In genomic region chr5:125683669-125684068, GRCh38 we compare ENCODE assay signal across 21 cellular contexts.
A peak's percentile ranks its signal among the peaks of the same experiment; 100 is the strongest.
DNase-seq lines count a peak whose midpoint lies in the region; ATAC-seq and TF ChIP-seq lines count a peak whose summit lies in the region.
"Had no signal": no experiment of that assay in that cellular context is flagged by ENCODE, and none has a peak within 500 bp of the region (broad histone marks: within the 10 kb centered on the region; RNA-seq: fewer than 3 reads in every experiment).

No MANE protein-coding gene starts in this region.

- no peak overlapping the region for H2AK5ac ChIP-seq in neuronal stem cell (ENCODE audit: low read depth, low read length)

- H2BK12ac ChIP-seq in neuronal stem cell (ENCODE audit: low read length): no peak overlapping the region

- no peak for TF ChIP-seq CTCF in DND-41 (IDR thresholded peaks at IDR 0.05; ENCODE audit: borderline replicate concordance, extremely low read depth, low read length, poor library complexity, severe bottlenecking)

- H3K4me3 ChIP-seq in DND-41 (ENCODE audit: low read depth in 1 of 2, low read length in 2 of 2) (no peak overlapping the region), adipocyte (ENCODE audit: low read length) (no peak overlapping the region), neuronal stem cell (ENCODE audit: low read length in 2 of 2) (no peak overlapping the region)
- H3K4me3 ChIP-seq: SK-N-MC had no signal

- 0 out of 2 replicates have a peak overlapping the region, but pooled peaks have one; percentile 6 for H2AFZ ChIP-seq in DND-41 (ENCODE audit: low read depth, low read length)
- peak overlapping the region; percentile 17 for H2AFZ ChIP-seq in neuronal stem cell (ENCODE audit: low read length)

- no peaks in the 10 kb centered on the region for H4K20me1 ChIP-seq in DND-41 (ENCODE audit: insufficient read depth, low read length)

- no peak overlapping the region for H2BK120ac ChIP-seq in neuronal stem cell (ENCODE audit: low read depth, low read length)

- no peak overlapping the region for H2BK5ac ChIP-seq in neuronal stem cell (ENCODE audit: low read length)

- H3K27ac ChIP-seq in DND-41 (ENCODE audit: low read length) (no peak overlapping the region), neuronal stem cell (replicated peaks; ENCODE audit: low read length) (no peak overlapping the region)
- H3K27ac ChIP-seq: HL-60, SK-N-MC had no signal

- H3K9me3 ChIP-seq in DND-41 (ENCODE audit: insufficient read depth, low read length, severe bottlenecking) (no peaks in the 10 kb centered on the region), adipocyte (ENCODE audit: control insufficient read depth, low read length) (no peaks in the 10 kb centered on the region), neuronal stem cell (replicated peaks in 1 of 2; ENCODE audit: control insufficient read depth in 2 of 2, insufficient read depth in 1 of 2, low read depth in 1 of 2, low read length in 2 of 2) (peaks cover 0 to 7% of the 10 kb centered on the region in 2 donors)

- no peak for ATAC-seq in DND-41 (ENCODE audit: insufficient read depth, low read depth)
- ATAC-seq in HG02840 (IDR thresholded peaks at IDR 0.05; ENCODE audit: low FRiP score, unreplicated experiment): no peak
- ATAC-seq in GM18870 (IDR thresholded peaks at IDR 0.05; ENCODE audit: unreplicated experiment): no peak
- ATAC-seq: HepG2 had no signal

- H3K4me1 ChIP-seq in DND-41 (ENCODE audit: insufficient read depth, low read length): no peaks in the 10 kb centered on the region
- H3K4me1 ChIP-seq in adipocyte (ENCODE audit: control insufficient read depth, insufficient read depth, low read length): no peaks in the 10 kb centered on the region
- H3K4me1 ChIP-seq in neuronal stem cell (ENCODE audit: control insufficient read depth in 2 of 2, insufficient read depth in 1 of 2, low read depth in 1 of 2, low read length in 2 of 2): peaks cover 2 to 4% of the 10 kb centered on the region in 2 donors

- no peaks in the 10 kb centered on the region for H3K79me1 ChIP-seq in neuronal stem cell (ENCODE audit: low read depth, low read length)

- H4K8ac ChIP-seq in neuronal stem cell (ENCODE audit: low read depth, low read length): no peak overlapping the region

- no peak overlapping the region for H3K4me2 ChIP-seq in DND-41 (ENCODE audit: insufficient read depth, low read length)
- H3K4me2 ChIP-seq in neuronal stem cell (ENCODE audit: insufficient read depth, low read length, poor library complexity, severe bottlenecking): no peak overlapping the region

- H3K79me2 ChIP-seq in DND-41 (ENCODE audit: insufficient read depth, low read length): no peaks in the 10 kb centered on the region

- DNase-seq in DND-41 (no peak), adipocyte (ENCODE audit: low read depth) (peak; percentile 24), kidney glomerular epithelial cell (lab: John Stamatoyannopoulos, UW) (peak; percentile 38), neuronal stem cell (ENCODE audit: low spot score) (no peak), iPS-NIHi11 (ENCODE audit: low spot score) (no peak), NCI-H146 (lab: John Stamatoyannopoulos, UW) (no peak)
- DNase-seq: EL, GF-D8, H7, HFFc6, KBM-7, NCI-H1092, NCI-H2081, NCI-H2171 treated with DMSO at 0.1 percent for 48 hours, NCI-H526, SHP77 had no signal

- no peak overlapping the region for H4K91ac ChIP-seq in neuronal stem cell (ENCODE audit: low read depth, low read length, poor library complexity)

- no peak overlapping the region for H3K23ac ChIP-seq in neuronal stem cell (ENCODE audit: low read depth, low read length, poor library complexity)

- H3K36me3 ChIP-seq in DND-41 (ENCODE audit: insufficient read depth, low read length): no peaks in the 10 kb centered on the region
- H3K36me3 ChIP-seq in adipocyte (ENCODE audit: control insufficient read depth, insufficient read depth, low read length, severe bottlenecking): no peaks in the 10 kb centered on the region
- H3K36me3 ChIP-seq in neuronal stem cell (replicated peaks in 1 of 2; ENCODE audit: control insufficient read depth in 2 of 2, insufficient read depth in 2 of 2, low read length in 2 of 2): no peaks in the 10 kb centered on the region

- H3K14ac ChIP-seq in neuronal stem cell (ENCODE audit: low read length): no peak overlapping the region

- no peak overlapping the region for H3K18ac ChIP-seq in neuronal stem cell (ENCODE audit: low read length)

- no peak overlapping the region for H2BK15ac ChIP-seq in neuronal stem cell (ENCODE audit: low read length)

- H3K27me3 ChIP-seq in DND-41 (ENCODE audit: insufficient read depth, low read length, poor library complexity) (no peaks in the 10 kb centered on the region), adipocyte (replicated peaks; ENCODE audit: control insufficient read depth, insufficient read depth, low read length) (no peaks in the 10 kb centered on the region), neuronal stem cell (ENCODE audit: control insufficient read depth in 3 of 3, insufficient read depth in 3 of 3, low read depth in 1 of 3, low read length in 3 of 3) (no peaks in the 10 kb centered on the region)

- H3K9ac ChIP-seq in DND-41 (ENCODE audit: low read depth, low read length): no peak overlapping the region
- H3K9ac ChIP-seq in adipocyte (ENCODE audit: low read length): no peak overlapping the region
- no peak overlapping the region for H3K9ac ChIP-seq in neuronal stem cell (ENCODE audit: low read depth, low read length, poor library complexity)

- H3K4ac ChIP-seq in neuronal stem cell (ENCODE audit: low read length): no peak overlapping the region

Comparison
In these comparisons a context has a peak if more than half of its experiments do, and no peak if none do; other contexts are left out.
1. DNase-seq: peak in adipocyte (single experiment) and kidney glomerular epithelial cell (single experiment); none in DND-41 (single experiment), neuronal stem cell (single experiment), iPS-NIHi11 (single experiment) and NCI-H146 (single experiment).